Comparison of ENCODE assay signal across 8 cellular contexts in the genomic region with DNA sequence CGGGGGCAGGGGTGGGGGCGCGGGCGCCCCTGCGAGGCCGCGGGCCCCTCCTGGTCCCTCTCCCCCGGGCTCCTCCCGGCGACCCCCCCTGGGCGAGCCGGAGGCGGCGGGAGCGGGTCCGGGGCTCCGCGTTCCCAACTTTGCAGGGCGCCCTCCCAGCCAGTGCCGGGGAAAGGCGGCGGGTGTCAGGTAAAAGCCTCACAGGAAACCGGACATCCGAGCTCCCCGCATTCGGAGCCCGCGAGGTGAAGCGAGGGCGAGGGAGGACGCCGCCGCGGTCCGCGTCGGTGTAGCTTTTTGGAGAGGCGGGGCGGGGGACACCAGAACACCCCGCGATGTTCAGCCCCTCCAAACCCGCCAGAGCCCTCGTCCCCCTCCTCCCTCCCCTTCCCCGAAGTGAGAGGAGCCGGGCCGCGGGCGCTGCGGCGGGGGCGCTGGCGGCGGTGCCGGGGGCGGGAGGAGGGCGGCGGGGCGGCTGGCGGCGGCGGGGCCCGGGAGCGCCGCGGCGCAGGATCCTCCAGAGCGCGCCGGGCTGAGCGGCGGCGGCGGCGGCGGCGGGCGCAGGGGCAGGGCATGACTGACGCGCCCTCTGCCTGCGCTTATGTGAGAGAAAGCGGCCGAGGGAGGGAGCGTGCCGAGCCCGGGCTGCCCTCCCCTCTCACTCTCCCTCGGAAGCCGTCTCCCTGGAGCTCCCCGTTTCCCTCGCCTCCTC. TPM values are rescaled to one million over a fixed set of nuclear protein-coding genes. Genes with fewer than 3 reads are reported as not detected.
DNase-seq lines count a peak whose midpoint lies in the region; ATAC-seq and TF ChIP-seq lines count a peak whose summit lies in the region.

A gene with protein sequence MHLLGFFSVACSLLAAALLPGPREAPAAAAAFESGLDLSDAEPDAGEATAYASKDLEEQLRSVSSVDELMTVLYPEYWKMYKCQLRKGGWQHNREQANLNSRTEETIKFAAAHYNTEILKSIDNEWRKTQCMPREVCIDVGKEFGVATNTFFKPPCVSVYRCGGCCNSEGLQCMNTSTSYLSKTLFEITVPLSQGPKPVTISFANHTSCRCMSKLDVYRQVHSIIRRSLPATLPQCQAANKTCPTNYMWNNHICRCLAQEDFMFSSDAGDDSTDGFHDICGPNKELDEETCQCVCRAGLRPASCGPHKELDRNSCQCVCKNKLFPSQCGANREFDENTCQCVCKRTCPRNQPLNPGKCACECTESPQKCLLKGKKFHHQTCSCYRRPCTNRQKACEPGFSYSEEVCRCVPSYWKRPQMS (minus strand): TSS at position 575 of the 712 bp plus-strand sequence. CDS start 611 bp downstream, outside the sequence.

- peak within 1 kb of the TSS; percentile 67 for H3K27ac Mint-ChIP-seq in progenitor cell of endocrine pancreas

- no peaks in the 10 kb centered on the region for H3K36me3 Mint-ChIP-seq in progenitor cell of endocrine pancreas (ENCODE audit: insufficient read depth)

- peak; percentile 2 for DNase-seq in activated gamma-delta T cell (lab: John Stamatoyannopoulos, UW)
- no peak for DNase-seq in activated gamma-delta T cell treated with Interleukin-2 at 50 U/mL for 16 hours
- DNase-seq in NCI-H2171 (lab: John Stamatoyannopoulos, UW) = peak; percentile 0
- DNase-seq in amniotic stem cell (lab: John Stamatoyannopoulos, UW) = peak; percentile 56
- DNase-seq in left ventricle myocardium superior = peak; percentile 77
- peak; percentile 37 for DNase-seq in progenitor cell of endocrine pancreas (ENCODE audit: low spot score, unreplicated experiment)
- DNase-seq in RKO (ENCODE audit: low spot score) = no peak

- peak; percentile 9 for TF ChIP-seq CTCF in progenitor cell of endocrine pancreas (IDR thresholded peaks at IDR 0.05; ENCODE audit: unreplicated experiment)

- ATAC-seq in HG02642 (IDR thresholded peaks at IDR 0.05; ENCODE audit: poor library complexity, unreplicated experiment) (peak; percentile 89), left ventricle myocardium superior (peak; percentile 96)

- peak within 1 kb of the TSS; percentile 75 for H3K4me3 Mint-ChIP-seq in progenitor cell of endocrine pancreas (ENCODE audit: low read depth)

- peaks cover 5% of the 10 kb centered on the region for H3K4me1 Mint-ChIP-seq in progenitor cell of endocrine pancreas (ENCODE audit: low read depth)

- H3K9me3 Mint-ChIP-seq in progenitor cell of endocrine pancreas (ENCODE audit: low read depth) = no peaks in the 10 kb centered on the region

- H3K27me3 Mint-ChIP-seq in progenitor cell of endocrine pancreas = peaks cover 26% of the 10 kb centered on the region

- intact Hi-C loops in left ventricle myocardium superior (cut with micrococcal nuclease) = loop anchor here (10.0 kb wide), 1 partner anchor 228 kb away; no protein-coding TSS in a partner anchor

RNA-seq across cellular contexts. Expression of the gene that starts here (rescaled TPM):
- total RNA-seq in left ventricle myocardium superior (6.9 TPM), progenitor cell of endocrine pancreas (0.38 and 0.67 TPM in 2 replicates)

Comparison
In these comparisons a context has a peak if more than half of its experiments do, and no peak if none do; other contexts are left out.
1. DNase-seq: peak in activated gamma-delta T cell (single experiment), NCI-H2171 (single experiment), amniotic stem cell (single experiment) and left ventricle myocardium superior (single experiment); none in activated gamma-delta T cell treated with Interleukin-2 at 50 U/mL for 16 hours (single experiment) and RKO (single experiment).
2. Peak in DNase-seq in progenitor cell of endocrine pancreas; RNA of the gene not detected or under 1 TPM.